In the genomic region with DNA sequence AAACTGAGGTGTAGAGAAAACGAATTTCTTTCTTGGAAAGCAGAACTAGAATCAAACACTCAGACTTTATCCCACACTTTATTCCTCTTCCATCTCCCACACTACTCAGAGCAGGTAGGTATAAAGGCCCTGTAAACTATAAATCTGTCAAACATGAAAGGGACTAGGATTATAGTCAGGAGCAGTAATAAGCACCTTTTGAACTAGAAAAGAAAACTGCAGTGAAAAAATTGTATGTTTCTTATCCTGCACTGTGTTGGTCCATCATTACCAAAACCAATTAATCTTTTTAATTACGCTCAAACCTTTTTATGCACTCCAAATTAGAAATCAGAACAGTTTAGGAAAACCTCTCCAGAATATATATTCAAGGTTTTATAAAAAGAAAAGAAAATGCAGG, we compare ENCODE assay signal across 25 cellular contexts. TPM values are rescaled to one million over a fixed set of nuclear protein-coding genes. Genes with fewer than 3 reads are reported as not detected.
DNase-seq lines count a peak whose midpoint lies in the region; ATAC-seq, FAIRE-seq and TF ChIP-seq lines count a peak whose summit lies in the region.
"Had no signal": no experiment of that assay in that cellular context is flagged by ENCODE, and none has a peak within 500 bp of the region (broad histone marks: within the 10 kb centered on the region; RNA-seq: fewer than 3 reads in every experiment).

No MANE protein-coding gene starts in this region.

- FAIRE-seq in GM12892 (lab: Jason Lieb, UNC) = peak; percentile 66
- FAIRE-seq: A549, GM12878, H54 had no signal

- no peak for DNase-seq in GM12892 (ENCODE audit: insufficient read length)
- no peak for DNase-seq in HEK293T (ENCODE audit: extremely low spot score)
- peak; percentile 83 for DNase-seq in NCI-H69 (lab: John Stamatoyannopoulos, UW)
- DNase-seq in KBM-7 = no peak
- DNase-seq in COLO829 (ENCODE audit: low spot score) = no peak
- DNase-seq in lower lobe of right lung = no peak
- DNase-seq: 8988T; ACHN; AML-193; BE2C; Calu3; CD4-positive, alpha-beta T cell; CD8-positive, alpha-beta memory T cell; COR-L47; DMS153; DMS79; EL; GDM1; GOT3 had no signal

- H3K9me3 ChIP-seq in lower lobe of right lung = no peaks in the 10 kb centered on the region
- H3K9me3 ChIP-seq: A549; BE2C; BLaER1 treated with 17β-estradiol and CSF1 and Interleukin-3, amounts not matched to agents 10 nM and 100 nM; HAP-1 had no signal

- in situ Hi-C loops in KBM-7 (cut with MboI; ENCODE audit: low pct_unique_long_range_greater_than_20kb, low sequenced_read_pairs) = no loop called here

- no peaks in the 10 kb centered on the region for H3K27me3 ChIP-seq in lower lobe of right lung (ENCODE audit: low read depth)
- H3K27me3 ChIP-seq: BE2C; BLaER1 treated with 17β-estradiol and CSF1 and Interleukin-3, amounts not matched to agents 10 nM and 100 nM had no signal

- TF ChIP-seq POLR2A in GM12892 (IDR thresholded peaks at IDR 0.05; ENCODE audit: low read depth, low read length) = no peak

- TF ChIP-seq CTCF in lower lobe of right lung (IDR thresholded peaks at IDR 0.05) = no peak

- intact Hi-C loops in lower lobe of right lung (cut with DNase I) = no loop called here

- no peaks in the 10 kb centered on the region for H3K36me3 ChIP-seq in lower lobe of right lung
- H3K36me3 ChIP-seq: BE2C; BLaER1 treated with 17β-estradiol and CSF1 and Interleukin-3, amounts not matched to agents 10 nM and 100 nM; HAP-1 had no signal

- H3K27ac ChIP-seq in lower lobe of right lung = no peak overlapping the region
- H3K27ac ChIP-seq: A549; BLaER1 treated with 17β-estradiol and CSF1 and Interleukin-3, amounts not matched to agents 10 nM and 100 nM had no signal

- H3K4me1 ChIP-seq in lower lobe of right lung = peaks cover 17% of the 10 kb centered on the region
- H3K4me1 ChIP-seq: A549 had no signal

- CTCF ChIA-PET in HEK293T (lab: Yijun Ruan, JAX) = no interaction called here

- ATAC-seq in lower lobe of right lung = no peak
- ATAC-seq: A549, GM12878 had no signal

- no peak overlapping the region for H3K4me3 ChIP-seq in lower lobe of right lung
- H3K4me3 ChIP-seq: A549; BLaER1 treated with 17β-estradiol and CSF1 and Interleukin-3, amounts not matched to agents 10 nM and 100 nM; GM12878; HAP-1 had no signal

- POLR2A ChIA-PET in HEK293T (lab: Yijun Ruan, JAX) = no interaction called here

TF ChIP-seq in HEK293T, 16 proteins besides CTCF, POLR2A, EP300 and RAD21:
- TF ChIP-seq FOXA1 (IDR thresholded peaks at IDR 0.05) (no peak), LEF1 (IDR thresholded peaks at IDR 0.05; ENCODE audit: borderline replicate concordance) (peak; percentile 39; the same call in 1 of the 2 replicates)

RNA-seq across cellular contexts. Expression of gene LPAR3, which starts 47.6 kb away (rescaled TPM):
- 0.08 TPM for polyA plus RNA-seq in GM12892 (2012; ENCODE audit: missing spikeins)
- total RNA-seq in lower lobe of right lung = 5.7 TPM
- polyA plus RNA-seq: CD14-positive monocyte had no signal
